In the genomic region with DNA sequence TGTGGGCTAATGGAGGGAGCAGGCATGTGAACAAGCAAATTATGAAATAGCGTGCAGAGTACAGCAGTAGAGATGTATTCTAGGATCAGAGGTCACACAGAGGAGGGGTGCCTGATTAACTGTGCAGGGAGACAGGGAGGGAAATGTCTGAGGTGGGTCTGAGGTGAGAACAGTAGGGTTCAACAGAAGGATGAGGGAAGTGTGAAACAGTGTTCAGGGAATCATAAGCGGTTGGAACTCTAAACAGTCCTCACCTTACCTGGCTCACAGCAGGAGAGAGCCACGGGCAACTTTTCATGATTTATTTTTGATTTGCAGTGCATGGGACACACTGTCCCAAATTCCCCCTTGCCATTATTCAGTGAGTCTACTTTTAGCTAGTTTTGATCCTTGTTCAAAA, we compare ENCODE assay signal across 26 cellular contexts.
DNase-seq lines count a peak whose midpoint lies in the region; ATAC-seq and TF ChIP-seq lines count a peak whose summit lies in the region.
"Had no signal": no experiment of that assay in that cellular context is flagged by ENCODE, and none has a peak within 500 bp of the region (broad histone marks: within the 10 kb centered on the region; RNA-seq: fewer than 3 reads in every experiment).

No MANE protein-coding gene starts in this region.

- ATAC-seq in right cardiac atrium (no peak), GM21528 (IDR thresholded peaks at IDR 0.05; ENCODE audit: low FRiP score, unreplicated experiment) (no peak)
- ATAC-seq: GM12878, PC-3 had no signal

- H2AK5ac ChIP-seq in mesendoderm (ENCODE audit: low read length): no peak overlapping the region

- H3K79me1 ChIP-seq in mesendoderm (ENCODE audit: low read length): no peaks in the 10 kb centered on the region

- H3K4me1 ChIP-seq in left ventricle myocardium inferior (peaks cover 17% of the 10 kb centered on the region), right cardiac atrium (ENCODE audit: control insufficient read depth, insufficient read depth, low read length) (peaks cover 4% of the 10 kb centered on the region), mesendoderm (ENCODE audit: control insufficient read depth, low read depth, low read length) (peaks cover 8% of the 10 kb centered on the region), vagina (peaks cover 6% of the 10 kb centered on the region)
- H3K4me1 ChIP-seq: BLaER1 treated with 17β-estradiol and CSF1 and Interleukin-3, amounts not matched to agents 10 nM and 100 nM had no signal

- H3K27ac ChIP-seq in left ventricle myocardium inferior (replicated peaks) (peak overlapping the region; percentile 55), right cardiac atrium (ENCODE audit: low read length) (no peak overlapping the region), VCaP (peak overlapping the region; percentile 73), mesendoderm (ENCODE audit: low read depth, low read length) (peak overlapping the region; percentile 25), vagina (no peak overlapping the region)
- H3K27ac ChIP-seq: BLaER1 treated with 17β-estradiol and CSF1 and Interleukin-3, amounts not matched to agents 10 nM and 100 nM had no signal

- H3K4ac ChIP-seq in mesendoderm (ENCODE audit: low read depth, low read length): peak overlapping the region; percentile 46

- H2BK120ac ChIP-seq in mesendoderm (ENCODE audit: low read depth, low read length): no peak overlapping the region

- H3K18ac ChIP-seq in mesendoderm (ENCODE audit: low read length): peak overlapping the region; percentile 7

- H3K9me3 ChIP-seq in left ventricle myocardium inferior (replicated peaks): no peaks in the 10 kb centered on the region
- H3K9me3 ChIP-seq in right cardiac atrium (ENCODE audit: control insufficient read depth, low read length): no peaks in the 10 kb centered on the region
- no peaks in the 10 kb centered on the region for H3K9me3 ChIP-seq in vagina
- H3K9me3 ChIP-seq: BLaER1 treated with 17β-estradiol and CSF1 and Interleukin-3, amounts not matched to agents 10 nM and 100 nM; MG63; SK-N-SH had no signal

- H4K5ac ChIP-seq in mesendoderm (ENCODE audit: low read length): peak overlapping the region; percentile 47

- DNase-seq in left ventricle myocardium inferior (no peak), right cardiac atrium (no peak), mesendoderm (no peak), vagina (ENCODE audit: extremely low spot score in 2 of 2) (peak; percentile 37), anterior cingulate cortex (lab: John Stamatoyannopoulos, UW) (no peak), amygdala (lab: John Stamatoyannopoulos, UW) (no peak)
- DNase-seq: CD4-positive, alpha-beta memory T cell; COR-L47; DMS53; EL; GDM1; IMR-90; KG1; MG63; NCI-H146; NCI-H1930; NCI-H446; NCI-H524 treated with DMSO at 0.1 percent for 48 hours; NCI-H774; NK-92 treated with Interleukin-12 subunit alpha and Interleukin-12 subunit beta, amount 100 ng/mL, for 24 hours; PC-3; SK-N-SH had no signal

- 86% methylated on average over 3 of the region's 3 CpGs for WGBS in right cardiac atrium
- WGBS in mesendoderm (ENCODE audit: extremely low coverage, insufficient coverage, low lambda C conversion rate): no CpG with 5 or more reads among the region's 3 CpGs

- H3K4me3 ChIP-seq in left ventricle myocardium inferior (no peak overlapping the region), right cardiac atrium (ENCODE audit: low read length) (no peak overlapping the region), mesendoderm (ENCODE audit: low read length) (no peak overlapping the region), vagina (no peak overlapping the region)
- H3K4me3 ChIP-seq: BLaER1 treated with 17β-estradiol and CSF1 and Interleukin-3, amounts not matched to agents 10 nM and 100 nM; GM12878; MG63 had no signal

- no peak overlapping the region for H3K4me2 ChIP-seq in mesendoderm (ENCODE audit: low read length)
- H3K4me2 ChIP-seq: BLaER1 treated with 17β-estradiol and CSF1 and Interleukin-3, amounts not matched to agents 10 nM and 100 nM; SK-N-SH had no signal

- no peak for TF ChIP-seq CTCF in left ventricle myocardium inferior (IDR thresholded peaks at IDR 0.05; ENCODE audit: borderline replicate concordance)
- no peak for TF ChIP-seq CTCF in VCaP (conservative IDR thresholded peaks at IDR 0.05)
- TF ChIP-seq CTCF in vagina (IDR thresholded peaks at IDR 0.05): no peak

- intact Hi-C loops in left ventricle myocardium inferior (cut with micrococcal nuclease): no loop called here
- intact Hi-C loops in right cardiac atrium (cut with DNase I): no loop called here
- intact Hi-C loops in vagina (cut with DNase I): no loop called here

- H2BK5ac ChIP-seq in mesendoderm (ENCODE audit: low read length): peak overlapping the region; percentile 47

- no peaks in the 10 kb centered on the region for H3K79me2 ChIP-seq in mesendoderm (ENCODE audit: control insufficient read depth, insufficient read depth, low read length)

- TF ChIP-seq POLR2A in vagina (IDR thresholded peaks at IDR 0.05): no peak

- H4K8ac ChIP-seq in mesendoderm (ENCODE audit: low read depth, low read length): no peak overlapping the region

- no peak overlapping the region for H3K23ac ChIP-seq in mesendoderm (ENCODE audit: low read length)

- H2BK15ac ChIP-seq in mesendoderm (replicated peaks; ENCODE audit: low read depth): no peak overlapping the region

- peak overlapping the region; percentile 65 for H3K56ac ChIP-seq in mesendoderm (ENCODE audit: low read length)

- no peaks in the 10 kb centered on the region for H3K36me3 ChIP-seq in left ventricle myocardium inferior
- H3K36me3 ChIP-seq in mesendoderm (ENCODE audit: control insufficient read depth, insufficient read depth, low read length): peaks cover 4% of the 10 kb centered on the region
- H3K36me3 ChIP-seq in vagina: no peaks in the 10 kb centered on the region
- H3K36me3 ChIP-seq: BLaER1 treated with 17β-estradiol and CSF1 and Interleukin-3, amounts not matched to agents 10 nM and 100 nM; MG63 had no signal

- H3K9ac ChIP-seq in mesendoderm (ENCODE audit: low read length): peak overlapping the region; percentile 13
- H3K9ac ChIP-seq: BLaER1 treated with 17β-estradiol and CSF1 and Interleukin-3, amounts not matched to agents 10 nM and 100 nM; SK-N-SH had no signal

- no peaks in the 10 kb centered on the region for H3K27me3 ChIP-seq in left ventricle myocardium inferior (ENCODE audit: low read depth)
- H3K27me3 ChIP-seq in right cardiac atrium (ENCODE audit: control insufficient read depth, insufficient read depth): no peaks in the 10 kb centered on the region
- no peaks in the 10 kb centered on the region for H3K27me3 ChIP-seq in mesendoderm (ENCODE audit: insufficient read depth, low read length, poor library complexity)
- H3K27me3 ChIP-seq in vagina: no peaks in the 10 kb centered on the region
- H3K27me3 ChIP-seq: MG63 had no signal

Comparison
In these comparisons a context has a peak if more than half of its experiments do, and no peak if none do; other contexts are left out.
1. H3K27ac ChIP-seq: peak in left ventricle myocardium inferior (single experiment), VCaP (single experiment) and mesendoderm (single experiment); none in right cardiac atrium (single experiment) and vagina (single experiment).
2. DNase-seq: peak in vagina (2 of 2); none in left ventricle myocardium inferior (single experiment), right cardiac atrium (0 of 3), mesendoderm (single experiment), anterior cingulate cortex (0 of 58) and amygdala (0 of 56).